In the genomic region with DNA sequence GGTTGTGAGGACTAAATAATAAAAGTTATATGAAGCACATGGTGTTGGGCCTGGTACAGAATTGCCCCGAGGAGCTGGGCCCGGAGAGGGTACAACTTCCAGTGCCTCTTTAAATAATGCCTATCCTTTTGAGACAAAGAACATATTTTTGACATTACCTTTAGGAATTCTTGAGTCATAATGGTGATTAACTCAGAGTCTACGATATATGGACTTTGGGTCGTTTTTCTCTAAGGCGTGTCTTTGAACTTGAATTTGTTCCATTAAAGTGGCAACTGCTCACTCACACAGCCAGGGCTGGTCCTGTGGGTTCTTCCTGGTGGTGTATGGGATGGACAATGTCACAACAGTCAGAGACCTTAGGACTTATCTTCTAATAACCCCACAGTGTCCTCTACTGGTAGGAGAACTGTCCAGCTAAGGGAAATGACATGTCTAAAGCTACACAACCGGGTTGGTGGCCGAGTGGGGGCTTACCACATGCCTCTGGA, we compare ENCODE assay signal across 11 cellular contexts.
DNase-seq lines count a peak whose midpoint lies in the region; ATAC-seq and TF ChIP-seq lines count a peak whose summit lies in the region.
"Had no signal": no experiment of that assay in that cellular context is flagged by ENCODE, and none has a peak within 500 bp of the region (broad histone marks: within the 10 kb centered on the region; RNA-seq: fewer than 3 reads in every experiment).

No MANE protein-coding gene starts in this region.

- peak overlapping the region; percentile 38 for H3K4me2 ChIP-seq in mammary epithelial cell (ENCODE audit: insufficient read depth, low read depth, low read length)
- no peak overlapping the region for H3K4me2 ChIP-seq in mesendoderm (ENCODE audit: low read length)

- no peak overlapping the region for H3K23ac ChIP-seq in mesendoderm (ENCODE audit: low read length)

- H3K27me3 ChIP-seq in MG63 (no peaks in the 10 kb centered on the region), mammary epithelial cell (ENCODE audit: insufficient read depth, low read length) (no peaks in the 10 kb centered on the region), mesendoderm (ENCODE audit: insufficient read depth, low read length, poor library complexity) (no peaks in the 10 kb centered on the region)

- TF ChIP-seq CTCF in mammary epithelial cell (conservative IDR thresholded peaks at IDR 0.05 in 1 of 2, IDR thresholded peaks at IDR 0.05 in 1 of 2; ENCODE audit: extremely low read depth in 1 of 2, insufficient read depth in 1 of 2, low read depth in 1 of 2, low read length in 2 of 2), result peak; percentile 5 to 44

- 30% methylated on average over 7 of the region's 7 CpGs for WGBS in mammary epithelial cell (ENCODE audit: low coverage, missing lambda C conversion rate)
- WGBS in mesendoderm (ENCODE audit: extremely low coverage, insufficient coverage, low lambda C conversion rate), result no CpG with 5 or more reads among the region's 7 CpGs

- no peak for ATAC-seq in GM19395 (IDR thresholded peaks at IDR 0.05; ENCODE audit: unreplicated experiment)

- H3K4ac ChIP-seq in mesendoderm (ENCODE audit: low read depth, low read length), result no peak overlapping the region

- H4K20me1 ChIP-seq in mammary epithelial cell (ENCODE audit: insufficient read depth, low read length), result no peaks in the 10 kb centered on the region

- H3K18ac ChIP-seq in mesendoderm (ENCODE audit: low read length), result no peak overlapping the region

- no peak overlapping the region for H3K56ac ChIP-seq in mesendoderm (ENCODE audit: low read length)

- H2AFZ ChIP-seq in mammary epithelial cell (ENCODE audit: low read depth, low read length), result peak overlapping the region; percentile 46

- no peak overlapping the region for H2BK120ac ChIP-seq in mesendoderm (ENCODE audit: low read depth, low read length)

- in situ Hi-C loops in mammary epithelial cell (cut with MboI; ENCODE audit: low sequenced_read_pairs in 2 of 2), result no loop called here

- no peak overlapping the region for H2BK5ac ChIP-seq in mesendoderm (ENCODE audit: low read length)

- no peak overlapping the region for H2BK15ac ChIP-seq in mesendoderm (replicated peaks; ENCODE audit: low read depth)

- dilution Hi-C loops in mammary epithelial cell (cut with HindIII; ENCODE audit: low sequenced_read_pairs), result no loop called here

- no TSS peak for BruUV-seq in mammary epithelial cell (replicated peaks; lab: Mats Ljungman, UMichigan)

- peaks cover 43% of the 10 kb centered on the region for H3K4me1 ChIP-seq in mammary epithelial cell (ENCODE audit: insufficient read depth, low read length)
- no peaks in the 10 kb centered on the region for H3K4me1 ChIP-seq in mesendoderm (ENCODE audit: control insufficient read depth, low read depth, low read length)

- CTCF ChIA-PET in mammary epithelial cell (lab: Charles Lee; ENCODE audit: low non-redundant PET), result interaction anchor here (0.6 kb wide), 1 partner anchor 226 kb away, joined by 3 read pairs; no protein-coding TSS in a partner anchor

- DNase-seq in Daoy (ENCODE audit: low read depth) (peak; percentile 46), MG63 (peak; percentile 79), mammary epithelial cell (peak; percentile 80), mesendoderm (peak; percentile 32), posterior vena cava (ENCODE audit: low spot score) (no peak), NCI-H2081 (lab: John Stamatoyannopoulos, UW) (no peak)
- no peak for DNase-seq in stimulated activated CD4-positive, alpha-beta T cell treated with anti-CD3 and anti-CD28 coated beads, Interleukin-1b, Interleukin-23, amount 100 ng/mL, for 48 hours
- DNase-seq: activated naive CD4-positive, alpha-beta T cell; glutamatergic neuron; T-helper 2 cell had no signal

- H4K8ac ChIP-seq in mesendoderm (ENCODE audit: low read depth, low read length), result no peak overlapping the region

- H3K4me3 ChIP-seq in MG63, result no peak overlapping the region
- H3K4me3 ChIP-seq in mammary epithelial cell (replicated peaks in 1 of 3; ENCODE audit: insufficient read depth in 1 of 3, low read depth in 2 of 3, low read length in 3 of 3), result no peak overlapping the region
- H3K4me3 ChIP-seq in mesendoderm (ENCODE audit: low read length), result no peak overlapping the region

- intact Hi-C loops in mammary epithelial cell (cut with micrococcal nuclease) (loop anchor here (1.0 kb wide), 1 partner anchor 19 kb away; no protein-coding TSS in a partner anchor), posterior vena cava (cut with DNase I) (loop anchor here in 1 of 2 donors (10.0 kb wide), 1 partner anchor 61 kb away; no protein-coding TSS in a partner anchor)

- H3K79me1 ChIP-seq in mesendoderm (ENCODE audit: low read length), result no peaks in the 10 kb centered on the region

- H3K79me2 ChIP-seq in mammary epithelial cell (ENCODE audit: insufficient read depth, low read length) (no peaks in the 10 kb centered on the region), mesendoderm (ENCODE audit: control insufficient read depth, insufficient read depth, low read length) (no peaks in the 10 kb centered on the region)

- H3K9me3 ChIP-seq in MG63, result no peaks in the 10 kb centered on the region
- H3K9me3 ChIP-seq in mammary epithelial cell (replicated peaks; ENCODE audit: insufficient read depth, low read length), result no peaks in the 10 kb centered on the region

- H3K36me3 ChIP-seq in MG63, result no peaks in the 10 kb centered on the region
- H3K36me3 ChIP-seq in mammary epithelial cell (ENCODE audit: insufficient read depth, low read length), result no peaks in the 10 kb centered on the region
- no peaks in the 10 kb centered on the region for H3K36me3 ChIP-seq in mesendoderm (ENCODE audit: control insufficient read depth, insufficient read depth, low read length)

- no peak overlapping the region for H4K5ac ChIP-seq in mesendoderm (ENCODE audit: low read length)

- H3K9ac ChIP-seq in mammary epithelial cell (ENCODE audit: insufficient read depth, low read length) (peak overlapping the region; percentile 7), mesendoderm (ENCODE audit: low read length) (no peak overlapping the region)

- no peak overlapping the region for H2AK5ac ChIP-seq in mesendoderm (ENCODE audit: low read length)

- H3K27ac ChIP-seq in mammary epithelial cell (ENCODE audit: insufficient read depth, low read depth, low read length) (peak overlapping the region; percentile 78), mesendoderm (ENCODE audit: low read depth, low read length) (no peak overlapping the region)

Comparison
In these comparisons a context has a peak if more than half of its experiments do, and no peak if none do; other contexts are left out.
1. DNase-seq: peak in Daoy (single experiment), MG63 (single experiment), mammary epithelial cell (single experiment) and mesendoderm (single experiment); none in posterior vena cava (single experiment), stimulated activated CD4-positive, alpha-beta T cell treated with anti-CD3 and anti-CD28 coated beads, Interleukin-1b, Interleukin-23, amount 100 ng/mL, for 48 hours (single experiment) and NCI-H2081 (0 of 2).